Comparison of ENCODE assay signal across 14 cellular contexts in genomic region chr9:117706421-117707150, GRCh38. TPM values are rescaled to one million over a fixed set of nuclear protein-coding genes. Genes with fewer than 3 reads are reported as not detected.
DNase-seq lines count a peak whose midpoint lies in the region; ATAC-seq and TF ChIP-seq lines count a peak whose summit lies in the region.
"Had no signal": no experiment of that assay in that cellular context is flagged by ENCODE, and none has a peak within 500 bp of the region (broad histone marks: within the 10 kb centered on the region; RNA-seq: fewer than 3 reads in every experiment).

No MANE protein-coding gene starts in this region.

- H4K20me1 ChIP-seq in mammary epithelial cell (ENCODE audit: insufficient read depth, low read length): no peaks in the 10 kb centered on the region

- no peaks in the 10 kb centered on the region for H3K36me3 Mint-ChIP-seq in CD4-positive, alpha-beta T cell (ENCODE audit: low read depth)

- H3K27me3 ChIP-seq in right cardiac atrium (ENCODE audit: control insufficient read depth, insufficient read depth): no peaks in the 10 kb centered on the region
- no peaks in the 10 kb centered on the region for H3K27me3 ChIP-seq in mammary epithelial cell (ENCODE audit: insufficient read depth, low read length)
- H3K27me3 ChIP-seq in mononuclear cell (ENCODE audit: insufficient read depth, low read length): no peaks in the 10 kb centered on the region
- no peaks in the 10 kb centered on the region for H3K27me3 ChIP-seq in upper lobe of left lung
- H3K27me3 ChIP-seq in CD4-positive, alpha-beta T cell (ENCODE audit: control insufficient read depth, insufficient read depth, low read length): no peaks in the 10 kb centered on the region

- dilution Hi-C loops in mammary epithelial cell (cut with HindIII; ENCODE audit: low sequenced_read_pairs): no loop called here

- no peak overlapping the region for H3K27ac Mint-ChIP-seq in CD4-positive, alpha-beta T cell
- H3K27ac Mint-ChIP-seq: stimulated activated naive CD8-positive, alpha-beta T cell treated with anti-CD3 and anti-CD28 coated beads, Interleukin-15, amount 100 ng/mL, for 72 hours had no signal

- H3K9me3 ChIP-seq in right cardiac atrium (ENCODE audit: control insufficient read depth, low read length): no peaks in the 10 kb centered on the region
- no peaks in the 10 kb centered on the region for H3K9me3 ChIP-seq in mammary epithelial cell (replicated peaks; ENCODE audit: insufficient read depth, low read length)
- H3K9me3 ChIP-seq in mononuclear cell (ENCODE audit: low read depth, low read length): no peaks in the 10 kb centered on the region
- no peaks in the 10 kb centered on the region for H3K9me3 ChIP-seq in upper lobe of left lung
- H3K9me3 ChIP-seq in CD4-positive, alpha-beta T cell (ENCODE audit: control insufficient read depth, low read length): no peaks in the 10 kb centered on the region

- H3K79me2 ChIP-seq in mammary epithelial cell (ENCODE audit: insufficient read depth, low read length): peaks cover 32% of the 10 kb centered on the region

- ATAC-seq in right cardiac atrium: no peak
- peak in 1 of 2 donors; percentile 14 for ATAC-seq in upper lobe of left lung (ENCODE audit: low FRiP score in 2 of 2)
- ATAC-seq in CD4-positive, alpha-beta T cell (ENCODE audit: poor library complexity): no peak
- ATAC-seq: activated CD4-positive, CD25-positive, alpha-beta regulatory T cell treated with anti-CD3 and anti-CD28 coated beads, Interleukin-2, amount 50 U/mL, for 24 hours; stimulated activated naive CD8-positive, alpha-beta T cell treated with anti-CD3 and anti-CD28 coated beads, Interleukin-15, amount 100 ng/mL, for 72 hours had no signal

- WGBS in right cardiac atrium: 36% methylated on average over 5 of the region's 5 CpGs
- WGBS in mammary epithelial cell (ENCODE audit: low coverage, missing lambda C conversion rate): 80% methylated on average over 5 of the region's 5 CpGs
- 27 to 28% methylated on average over 5 of the region's 5 CpGs for WGBS in upper lobe of left lung, 2 donors

- peak overlapping the region; percentile 68 for H3K4me3 ChIP-seq in right cardiac atrium (ENCODE audit: low read length)
- H3K4me3 ChIP-seq in mammary epithelial cell (replicated peaks in 1 of 3; ENCODE audit: insufficient read depth in 1 of 3, low read depth in 2 of 3, low read length in 3 of 3): peak overlapping the region in 1 of 3 experiments; percentile 65
- H3K4me3 ChIP-seq in mononuclear cell (ENCODE audit: low read length): peak overlapping the region; percentile 62
- peak overlapping the region; percentile 3 to 48 (median 42) for H3K4me3 ChIP-seq in upper lobe of left lung

- in situ Hi-C loops in mammary epithelial cell (cut with MboI; ENCODE audit: low sequenced_read_pairs in 2 of 2): no loop called here

- BruUV-seq in mammary epithelial cell (replicated peaks; lab: Mats Ljungman, UMichigan): no TSS peak

- intact Hi-C loops in right cardiac atrium (cut with DNase I): no loop called here
- intact Hi-C loops in cardiac septum (cut with DNase I): no loop called here
- intact Hi-C loops in mammary epithelial cell (cut with micrococcal nuclease): no loop called here
- intact Hi-C loops in CD4-positive, alpha-beta T cell (cut with DNase I, micrococcal nuclease): no loop called here

- H3K9me3 Mint-ChIP-seq in CD4-positive, alpha-beta T cell: no peaks in the 10 kb centered on the region

- no peak for TF ChIP-seq EP300 in upper lobe of left lung (IDR thresholded peaks at IDR 0.05)

- no peaks in the 10 kb centered on the region for H3K4me1 ChIP-seq in right cardiac atrium (ENCODE audit: control insufficient read depth, insufficient read depth, low read length)
- H3K4me1 ChIP-seq in mammary epithelial cell (ENCODE audit: insufficient read depth, low read length): peaks cover 22% of the 10 kb centered on the region
- H3K4me1 ChIP-seq in mononuclear cell (ENCODE audit: insufficient read depth, low read length): peaks cover 29% of the 10 kb centered on the region
- H3K4me1 ChIP-seq in upper lobe of left lung: peaks cover 2 to 14% (median 6%) of the 10 kb centered on the region in 4 donors

- POLR2A ChIA-PET in CD4-positive, alpha-beta T cell (lab: Charles Lee): no interaction called here

- H3K27me3 Mint-ChIP-seq in CD4-positive, alpha-beta T cell: no peaks in the 10 kb centered on the region

- TF ChIP-seq CTCF in mammary epithelial cell (conservative IDR thresholded peaks at IDR 0.05 in 1 of 2, IDR thresholded peaks at IDR 0.05 in 1 of 2; ENCODE audit: extremely low read depth in 1 of 2, insufficient read depth in 1 of 2, low read depth in 1 of 2, low read length in 2 of 2) (no peak), upper lobe of left lung (IDR thresholded peaks at IDR 0.05) (no peak)
- TF ChIP-seq CTCF in CD4-positive, alpha-beta T cell (IDR thresholded peaks at IDR 0.05): no peak

- H3K4me1 Mint-ChIP-seq in CD4-positive, alpha-beta T cell (ENCODE audit: low read depth): no peaks in the 10 kb centered on the region
- H3K4me1 Mint-ChIP-seq: stimulated activated naive CD8-positive, alpha-beta T cell treated with anti-CD3 and anti-CD28 coated beads, Interleukin-15, amount 100 ng/mL, for 72 hours had no signal

- no peak overlapping the region for H3K9ac ChIP-seq in mammary epithelial cell (ENCODE audit: insufficient read depth, low read length)

- peak in 1 of 4 donors; percentile 35 for TF ChIP-seq POLR2A in upper lobe of left lung (IDR thresholded peaks at IDR 0.05)

- no peak overlapping the region for H3K27ac ChIP-seq in right cardiac atrium (ENCODE audit: low read length)
- no peak overlapping the region for H3K27ac ChIP-seq in mammary epithelial cell (ENCODE audit: insufficient read depth, low read depth, low read length)
- H3K27ac ChIP-seq in upper lobe of left lung: peak overlapping the region; percentile 28 to 91 (median 64)
- no peak overlapping the region for H3K27ac ChIP-seq in CD4-positive, alpha-beta T cell (ENCODE audit: low read depth, low read length)

- H3K36me3 ChIP-seq in mammary epithelial cell (ENCODE audit: insufficient read depth, low read length) (peaks cover 3% of the 10 kb centered on the region), upper lobe of left lung (peaks cover 0 to 35% (median 6%) of the 10 kb centered on the region in 4 donors)

- H3K4me3 Mint-ChIP-seq in CD4-positive, alpha-beta T cell: no peak overlapping the region
- H3K4me3 Mint-ChIP-seq: stimulated activated naive CD8-positive, alpha-beta T cell treated with anti-CD3 and anti-CD28 coated beads, Interleukin-15, amount 100 ng/mL, for 72 hours had no signal

- H3K4me2 ChIP-seq in mammary epithelial cell (ENCODE audit: insufficient read depth, low read depth, low read length): peak overlapping the region; percentile 93

- H2AFZ ChIP-seq in mammary epithelial cell (ENCODE audit: low read depth, low read length): no peak overlapping the region

- no peak for DNase-seq in right cardiac atrium
- no peak for DNase-seq in cardiac septum (ENCODE audit: low spot score)
- peak; percentile 15 for DNase-seq in mammary epithelial cell
- DNase-seq in upper lobe of left lung: no peak
- DNase-seq in anterior cingulate cortex (lab: John Stamatoyannopoulos, UW): no peak
- DNase-seq in CD4-positive, alpha-beta T cell: no peak
- DNase-seq in SW480 (ENCODE audit: low spot score): no peak
- DNase-seq: activated gamma-delta T cell; head of caudate nucleus; NCI-H2107; stimulated activated CD4-positive, alpha-beta T cell treated with anti-CD3 and anti-CD28 coated beads, Interleukin-1b, Interleukin-23, amount 100 ng/mL, for 48 hours; stimulated activated naive CD8-positive, alpha-beta T cell treated with anti-CD3 and anti-CD28 coated beads, Interleukin-15, amount 100 ng/mL, for 72 hours had no signal

- CTCF ChIA-PET in mammary epithelial cell (lab: Charles Lee; ENCODE audit: low non-redundant PET): no interaction called here
- CTCF ChIA-PET in CD4-positive, alpha-beta T cell (lab: Charles Lee): no interaction called here

RNA-seq across cellular contexts. Expression of gene TLR4, which starts 2.4 kb away (rescaled TPM):
- total RNA-seq in right cardiac atrium (10 to 100 TPM; 16.3 to 20.5 (median 18.2) TPM), cardiac septum (7.5 TPM), mammary epithelial cell (10 to 100 TPM in 1 of 2 donors, 1 to 10 TPM in 1; 7.2 to 71.3 TPM), mononuclear cell (59.9 TPM), upper lobe of left lung (10 to 100 TPM; 34.2 to 57.0 (median 44.0) TPM)
- polyA plus RNA-seq in right cardiac atrium (3.8 TPM), mammary epithelial cell (7.9 TPM)
- polyA minus RNA-seq in mammary epithelial cell: 22.5 TPM
- total RNA-seq in CD4-positive, alpha-beta T cell: under 1 TPM; 0.34 to 0.44 TPM

Comparison
In these comparisons a context has a peak if more than half of its experiments do, and no peak if none do; other contexts are left out.
1. H3K27ac ChIP-seq: peak in upper lobe of left lung (4 of 4); none in right cardiac atrium (single experiment), mammary epithelial cell (single experiment) and CD4-positive, alpha-beta T cell (single experiment).